Comparison of ENCODE assay signal across 13 cellular contexts in genomic region chr4:122746485-122746965, GRCh38. TPM values are rescaled to one million over a fixed set of nuclear protein-coding genes. Genes with fewer than 3 reads are reported as not detected.
DNase-seq lines count a peak whose midpoint lies in the region; ATAC-seq lines count a peak whose summit lies in the region.
"Had no signal": no experiment of that assay in that cellular context is flagged by ENCODE, and none has a peak within 500 bp of the region (broad histone marks: within the 10 kb centered on the region; RNA-seq: fewer than 3 reads in every experiment).

No MANE protein-coding gene starts in this region.

- peaks cover 10% of the 10 kb centered on the region for H3K27me3 Mint-ChIP-seq in activated CD4-positive, alpha-beta T cell treated with anti-CD3 and anti-CD28 coated beads, Interleukin-2, amount 10 ng/mL, durations not matched to agents 7 days and 5 days
- H3K27me3 Mint-ChIP-seq in activated CD4-positive, alpha-beta memory T cell treated with anti-CD3 and anti-CD28 coated beads for 36 hours, result peaks cover 18% of the 10 kb centered on the region

- peaks cover 19% of the 10 kb centered on the region for H3K36me3 Mint-ChIP-seq in activated CD4-positive, alpha-beta T cell treated with anti-CD3 and anti-CD28 coated beads, Interleukin-2, amount 10 ng/mL, durations not matched to agents 7 days and 5 days (ENCODE audit: low read depth)
- peaks cover 16% of the 10 kb centered on the region for H3K36me3 Mint-ChIP-seq in activated CD4-positive, alpha-beta memory T cell treated with anti-CD3 and anti-CD28 coated beads for 36 hours

- CTCF ChIA-PET in activated CD4-positive, alpha-beta T cell treated with anti-CD3 and anti-CD28 coated beads, Interleukin-2, amount 10 ng/mL, durations not matched to agents 7 days and 5 days (lab: Charles Lee), result interaction anchor here (1.0 to 3.9 kb wide), 4 partner anchors 11 to 21 kb away, joined by 3 to 14 read pairs (median 8); partner anchors contain the start of gene BBS12
- CTCF ChIA-PET in activated CD4-positive, alpha-beta memory T cell treated with anti-CD3 and anti-CD28 coated beads for 36 hours (lab: Charles Lee), result interaction anchor here (1.0 to 2.4 kb wide), 2 partner anchors 12 to 29 kb away, joined by 4 to 11 read pairs; no protein-coding TSS in a partner anchor

- no peak for ATAC-seq in HG03520 (IDR thresholded peaks at IDR 0.05; ENCODE audit: unreplicated experiment)
- no peak for ATAC-seq in GM21619 (IDR thresholded peaks at IDR 0.05; ENCODE audit: unreplicated experiment)
- ATAC-seq: activated T-cell treated with anti-CD3 and anti-CD28 coated beads, Interleukin-2, amount 50 U/mL, for 4 hours; stimulated activated memory B cell treated with anti-CD40 and anti-IgM and Interleukin-4, amounts not matched to agents 10 μg/mL and 1 μg/mL and 100 μg/mL, for 72 hours had no signal

- DNase-seq in activated CD4-positive, alpha-beta T cell treated with anti-CD3 and anti-CD28 coated beads, Interleukin-2, amount 10 ng/mL, durations not matched to agents 7 days and 5 days, result peak; percentile 12
- DNase-seq in activated CD4-positive, alpha-beta T cell treated with anti-CD3 and anti-CD28 coated beads for 4 hours, result no peak
- DNase-seq in M059J (ENCODE audit: low read depth) (peak; percentile 45), iris pigment epithelial cell (ENCODE audit: low read depth) (peak; percentile 73)
- DNase-seq in activated CD4-positive, alpha-beta memory T cell treated with anti-CD3 and anti-CD28 coated beads for 36 hours, result peak; percentile 19
- no peak for DNase-seq in activated effector memory CD4-positive, alpha-beta T cell treated with anti-CD3 and anti-CD28 coated beads, Interleukin-2, amount 50 U/mL, for 16 hours
- DNase-seq: activated T-cell treated with anti-CD3 and anti-CD28 coated beads, Interleukin-2, amount 50 U/mL, for 4 hours; kidney; occipital lobe; trophoblast cell had no signal

- no peak overlapping the region for H3K4me3 Mint-ChIP-seq in activated CD4-positive, alpha-beta T cell treated with anti-CD3 and anti-CD28 coated beads, Interleukin-2, amount 10 ng/mL, durations not matched to agents 7 days and 5 days
- H3K4me3 Mint-ChIP-seq in activated CD4-positive, alpha-beta memory T cell treated with anti-CD3 and anti-CD28 coated beads for 36 hours, result no peak overlapping the region
- H3K4me3 Mint-ChIP-seq: activated T-cell treated with anti-CD3 and anti-CD28 coated beads, Interleukin-2, amount 50 U/mL, for 4 hours; stimulated activated memory B cell treated with anti-CD40 and anti-IgM and Interleukin-4, amounts not matched to agents 10 μg/mL and 1 μg/mL and 100 μg/mL, for 72 hours had no signal

- H3K9me3 Mint-ChIP-seq in activated CD4-positive, alpha-beta T cell treated with anti-CD3 and anti-CD28 coated beads, Interleukin-2, amount 10 ng/mL, durations not matched to agents 7 days and 5 days, result peaks cover 8% of the 10 kb centered on the region
- peaks cover 6% of the 10 kb centered on the region for H3K9me3 Mint-ChIP-seq in activated CD4-positive, alpha-beta memory T cell treated with anti-CD3 and anti-CD28 coated beads for 36 hours
- H3K9me3 Mint-ChIP-seq: activated T-cell treated with anti-CD3 and anti-CD28 coated beads, Interleukin-2, amount 50 U/mL, for 4 hours; stimulated activated memory B cell treated with anti-CD40 and anti-IgM and Interleukin-4, amounts not matched to agents 10 μg/mL and 1 μg/mL and 100 μg/mL, for 72 hours had no signal

- intact Hi-C loops in activated CD4-positive, alpha-beta memory T cell treated with anti-CD3 and anti-CD28 coated beads for 36 hours (cut with micrococcal nuclease), result no loop called here

- POLR2A ChIA-PET in activated CD4-positive, alpha-beta T cell treated with anti-CD3 and anti-CD28 coated beads, Interleukin-2, amount 10 ng/mL, durations not matched to agents 7 days and 5 days (lab: Charles Lee), result no interaction called here
- POLR2A ChIA-PET in activated CD4-positive, alpha-beta memory T cell treated with anti-CD3 and anti-CD28 coated beads for 36 hours (lab: Charles Lee), result no interaction called here

- peaks cover 15% of the 10 kb centered on the region for H3K4me1 Mint-ChIP-seq in activated CD4-positive, alpha-beta T cell treated with anti-CD3 and anti-CD28 coated beads, Interleukin-2, amount 10 ng/mL, durations not matched to agents 7 days and 5 days
- peaks cover 12% of the 10 kb centered on the region for H3K4me1 Mint-ChIP-seq in activated CD4-positive, alpha-beta memory T cell treated with anti-CD3 and anti-CD28 coated beads for 36 hours (ENCODE audit: low read depth)
- H3K4me1 Mint-ChIP-seq: stimulated activated memory B cell treated with anti-CD40 and anti-IgM and Interleukin-4, amounts not matched to agents 10 μg/mL and 1 μg/mL and 100 μg/mL, for 72 hours had no signal

- peak overlapping the region; percentile 34 for H3K27ac Mint-ChIP-seq in activated CD4-positive, alpha-beta T cell treated with anti-CD3 and anti-CD28 coated beads, Interleukin-2, amount 10 ng/mL, durations not matched to agents 7 days and 5 days
- peak overlapping the region; percentile 29 for H3K27ac Mint-ChIP-seq in activated CD4-positive, alpha-beta memory T cell treated with anti-CD3 and anti-CD28 coated beads for 36 hours
- H3K27ac Mint-ChIP-seq: stimulated activated memory B cell treated with anti-CD40 and anti-IgM and Interleukin-4, amounts not matched to agents 10 μg/mL and 1 μg/mL and 100 μg/mL, for 72 hours had no signal

RNA-seq across cellular contexts. Expression of gene BBS12, which starts 14.0 kb away (rescaled TPM):
- total RNA-seq in activated CD4-positive, alpha-beta T cell treated with anti-CD3 and anti-CD28 coated beads, Interleukin-2, amount 10 ng/mL, durations not matched to agents 7 days and 5 days, result 1 to 10 TPM; 1.7 to 2.1 TPM
- total RNA-seq in M059J (2014; rRNA removed; shearing (Covaris generic)), result 2.4 and 4.7 TPM in 2 replicates
- total RNA-seq in activated CD4-positive, alpha-beta memory T cell treated with anti-CD3 and anti-CD28 coated beads for 36 hours, result 1 to 10 TPM; 3.7 to 4.3 TPM

Comparison
In these comparisons a context has a peak if more than half of its experiments do, and no peak if none do; other contexts are left out.
1. DNase-seq: peak in activated CD4-positive, alpha-beta T cell treated with anti-CD3 and anti-CD28 coated beads, Interleukin-2, amount 10 ng/mL, durations not matched to agents 7 days and 5 days (single experiment), M059J (single experiment), activated CD4-positive, alpha-beta memory T cell treated with anti-CD3 and anti-CD28 coated beads for 36 hours (single experiment) and iris pigment epithelial cell (single experiment); none in activated CD4-positive, alpha-beta T cell treated with anti-CD3 and anti-CD28 coated beads for 4 hours (0 of 2) and activated effector memory CD4-positive, alpha-beta T cell treated with anti-CD3 and anti-CD28 coated beads, Interleukin-2, amount 50 U/mL, for 16 hours (single experiment).